ENCODE assay signal across 26 cellular contexts in genomic region chr18:41268271-41268670, GRCh38.
"Had no signal": no experiment of that assay in that cellular context is flagged by ENCODE, and none has a peak within 500 bp of the region (broad histone marks: within the 10 kb centered on the region; RNA-seq: fewer than 3 reads in every experiment).

No MANE protein-coding gene starts in this region.

- H3K27ac Mint-ChIP-seq: naive thymus-derived CD4-positive, alpha-beta T cell; neural progenitor cell; stimulated activated naive CD8-positive, alpha-beta T cell treated with anti-CD3 and anti-CD28 coated beads, Interleukin-15, amount 100 ng/mL, for 72 hours had no signal

- H3K9ac ChIP-seq: neural progenitor cell had no signal

- H3K36me3 ChIP-seq: esophagus muscularis mucosa, neural progenitor cell, prostate gland, right atrium auricular region, suprapubic skin, transverse colon, upper lobe of right lung, uterus had no signal

- H3K27ac ChIP-seq: dorsolateral prefrontal cortex, esophagus muscularis mucosa, neural progenitor cell, prostate gland, right atrium auricular region, suprapubic skin, transverse colon, upper lobe of right lung, uterus had no signal

- H3K9me3 ChIP-seq: esophagus muscularis mucosa, prostate gland, right atrium auricular region, suprapubic skin, transverse colon, upper lobe of right lung, uterus had no signal

- H3K4me2 ChIP-seq: neural progenitor cell, smooth muscle cell had no signal

- H3K4me1 Mint-ChIP-seq: naive thymus-derived CD4-positive, alpha-beta T cell; stimulated activated naive CD8-positive, alpha-beta T cell treated with anti-CD3 and anti-CD28 coated beads, Interleukin-15, amount 100 ng/mL, for 72 hours had no signal

- H3K27me3 Mint-ChIP-seq: naive thymus-derived CD4-positive, alpha-beta T cell; stimulated activated naive CD8-positive, alpha-beta T cell treated with anti-CD3 and anti-CD28 coated beads, Interleukin-15, amount 100 ng/mL, for 72 hours had no signal

- H3K36me3 Mint-ChIP-seq: naive thymus-derived CD4-positive, alpha-beta T cell; neural progenitor cell had no signal

- H3K4me1 ChIP-seq: prostate gland, right atrium auricular region, suprapubic skin, upper lobe of right lung, uterus had no signal

- FAIRE-seq: kidney had no signal

- H3K4me3 Mint-ChIP-seq: naive thymus-derived CD4-positive, alpha-beta T cell; nephron; neural progenitor cell; stimulated activated naive CD8-positive, alpha-beta T cell treated with anti-CD3 and anti-CD28 coated beads, Interleukin-15, amount 100 ng/mL, for 72 hours had no signal

- ATAC-seq: left lobe of liver; naive thymus-derived CD4-positive, alpha-beta T cell; sciatic nerve; stimulated activated naive CD8-positive, alpha-beta T cell treated with anti-CD3 and anti-CD28 coated beads, Interleukin-15, amount 100 ng/mL, for 72 hours; upper lobe of right lung had no signal

- H3K9me3 Mint-ChIP-seq: nephron; neural progenitor cell; stimulated activated naive CD8-positive, alpha-beta T cell treated with anti-CD3 and anti-CD28 coated beads, Interleukin-15, amount 100 ng/mL, for 72 hours had no signal

- H2AFZ ChIP-seq: neural progenitor cell had no signal

- H3K4me3 ChIP-seq: dorsolateral prefrontal cortex, esophagus muscularis mucosa, neural progenitor cell, prostate gland, right atrium auricular region, smooth muscle cell, suprapubic skin, transverse colon, upper lobe of right lung, uterus had no signal

- DNase-seq: dorsolateral prefrontal cortex; effector CD4-positive, alpha-beta T cell; foreskin melanocyte; glutamatergic neuron; kidney; mesendoderm; midbrain; naive thymus-derived CD4-positive, alpha-beta T cell; stimulated activated CD4-positive, alpha-beta T cell treated with anti-CD3 and anti-CD28 coated beads, Interleukin-12 subunit alpha, Interleukin-12 subunit beta, amount 100 ng/mL, for 4 hours; stimulated activated CD4-positive, alpha-beta T cell treated with anti-CD3 and anti-CD28 coated beads, Interleukin-1b, Interleukin-23, amount 100 ng/mL, for 48 hours; stimulated activated CD4-positive, alpha-beta T cell treated with anti-CD3 and anti-CD28 coated beads, Interleukin-4, amount 100 ng/mL, for 1 hour; stimulated activated CD8-positive, alpha-beta memory T cell treated with anti-CD3 and anti-CD28 coated beads, Interleukin-4, amount 100 ng/mL, for 48 hours; stimulated activated naive CD4-positive, alpha-beta T cell; stimulated activated naive CD8-positive, alpha-beta T cell treated with anti-CD3 and anti-CD28 coated beads, Interleukin-15, amount 100 ng/mL, for 72 hours; transverse colon; upper lobe of right lung; uterus had no signal

- H3K27me3 ChIP-seq: dorsolateral prefrontal cortex, esophagus muscularis mucosa, neural progenitor cell, right atrium auricular region, suprapubic skin, transverse colon, upper lobe of right lung, uterus had no signal
